Comparison of ENCODE assay signal across 19 cellular contexts in genomic region chr1:76300556-76300955, GRCh38.
A peak's percentile ranks its signal among the peaks of the same experiment; 100 is the strongest.
DNase-seq lines count a peak whose midpoint lies in the region; ATAC-seq and TF ChIP-seq lines count a peak whose summit lies in the region.
"Had no signal": no experiment of that assay in that cellular context is flagged by ENCODE, and none has a peak within 500 bp of the region (broad histone marks: within the 10 kb centered on the region; RNA-seq: fewer than 3 reads in every experiment).

No MANE protein-coding gene starts in this region.

- POLR2A ChIA-PET in CD8-positive, alpha-beta T cell (lab: Charles Lee), result no interaction called here

- no peak for DNase-seq in activated T-cell treated with anti-CD3 and anti-CD28 coated beads, Interleukin-2, amount 50 U/mL, for 72 hours
- no peak for DNase-seq in activated T-cell treated with anti-CD3 and anti-CD28 coated beads, Interleukin-2, amount 50 U/mL, for 1 hour
- no peak for DNase-seq in CD8-positive, alpha-beta T cell
- DNase-seq in NCI-H82 (lab: John Stamatoyannopoulos, UW), result peak; percentile 72
- no peak for DNase-seq in NCI-H2029 (lab: John Stamatoyannopoulos, UW)
- DNase-seq in left ventricle myocardium inferior, result no peak
- DNase-seq: DMS 273 treated with DMSO at 0.1 percent for 48 hours; DND-41; H7; KG1; NCI-H1417 treated with DMSO at 0.1 percent for 48 hours; NCI-H187 treated with DMSO at 0.1 percent for 48 hours; NCI-H446 treated with DMSO at 0.1 percent for 48 hours; NCI-H69; NK-92 treated with Interleukin-12 subunit alpha and Interleukin-12 subunit beta, amount 100 ng/mL, for 24 hours; Right ventricle myocardium superior had no signal

- no peaks in the 10 kb centered on the region for H3K27me3 ChIP-seq in CD8-positive, alpha-beta T cell (ENCODE audit: insufficient read depth, low read length)
- H3K27me3 ChIP-seq in parathyroid adenoma (ENCODE audit: control insufficient read depth, insufficient read depth, low read length) (no peaks in the 10 kb centered on the region), left ventricle myocardium inferior (ENCODE audit: low read depth) (no peaks in the 10 kb centered on the region)
- H3K27me3 ChIP-seq: BLaER1 had no signal

- no peak overlapping the region for H3K9ac ChIP-seq in parathyroid adenoma
- H3K9ac ChIP-seq: BLaER1 had no signal

- H3K4me2 ChIP-seq in parathyroid adenoma (ENCODE audit: low read length), result no peak overlapping the region
- H3K4me2 ChIP-seq: BLaER1 had no signal

- H3K79me2 ChIP-seq in parathyroid adenoma, result no peaks in the 10 kb centered on the region

- H3K4me3 Mint-ChIP-seq in activated T-cell treated with anti-CD3 and anti-CD28 coated beads, Interleukin-2, amount 50 U/mL, for 72 hours, result peak overlapping the region; percentile 5 to 13
- H3K4me3 Mint-ChIP-seq in CD8-positive, alpha-beta T cell, result no peak overlapping the region

- intact Hi-C loops in CD8-positive, alpha-beta T cell (cut with DNase I, micrococcal nuclease), result no loop called here
- intact Hi-C loops in left ventricle myocardium inferior (cut with micrococcal nuclease), result no loop called here

- no peak overlapping the region for H2AFZ ChIP-seq in parathyroid adenoma

- no peak for TF ChIP-seq CTCF in CD8-positive, alpha-beta T cell (IDR thresholded peaks at IDR 0.05)
- TF ChIP-seq CTCF in parathyroid adenoma (IDR thresholded peaks at IDR 0.05) (no peak), left ventricle myocardium inferior (IDR thresholded peaks at IDR 0.05; ENCODE audit: borderline replicate concordance) (no peak)

- no peaks in the 10 kb centered on the region for H3K36me3 Mint-ChIP-seq in activated T-cell treated with anti-CD3 and anti-CD28 coated beads, Interleukin-2, amount 50 U/mL, for 72 hours (ENCODE audit: insufficient read depth in 2 of 2)
- no peaks in the 10 kb centered on the region for H3K36me3 Mint-ChIP-seq in CD8-positive, alpha-beta T cell

- no peak overlapping the region for H3K27ac ChIP-seq in CD8-positive, alpha-beta T cell (ENCODE audit: low read depth, low read length)
- H3K27ac ChIP-seq in parathyroid adenoma (peak overlapping the region; percentile 80), left ventricle myocardium inferior (replicated peaks) (no peak overlapping the region)
- H3K27ac ChIP-seq: BLaER1 had no signal

- H3K4me1 ChIP-seq in CD8-positive, alpha-beta T cell (ENCODE audit: insufficient read depth, low read length), result peaks cover 8% of the 10 kb centered on the region
- peaks cover 31% of the 10 kb centered on the region for H3K4me1 ChIP-seq in parathyroid adenoma
- no peaks in the 10 kb centered on the region for H3K4me1 ChIP-seq in left ventricle myocardium inferior

- H3K4me3 ChIP-seq in CD8-positive, alpha-beta T cell (ENCODE audit: low read depth, low read length), result no peak overlapping the region
- no peak overlapping the region for H3K4me3 ChIP-seq in parathyroid adenoma (ENCODE audit: low read depth, low read length)
- H3K4me3 ChIP-seq in left ventricle myocardium inferior, result no peak overlapping the region
- H3K4me3 ChIP-seq: BLaER1 had no signal

- H3K9me3 ChIP-seq in CD8-positive, alpha-beta T cell (ENCODE audit: low read length), result no peaks in the 10 kb centered on the region
- H3K9me3 ChIP-seq in parathyroid adenoma (ENCODE audit: control insufficient read depth, low read length), result no peaks in the 10 kb centered on the region
- H3K9me3 ChIP-seq in left ventricle myocardium inferior (replicated peaks), result no peaks in the 10 kb centered on the region
- H3K9me3 ChIP-seq: BLaER1 had no signal

- ATAC-seq in activated T-cell treated with anti-CD3 and anti-CD28 coated beads, Interleukin-2, amount 50 U/mL, for 72 hours (replicated peaks in 1 of 2), result no peak
- peak; percentile 29 for ATAC-seq in CD8-positive, alpha-beta T cell
- ATAC-seq: HepG2 had no signal

- H3K9me3 Mint-ChIP-seq in activated T-cell treated with anti-CD3 and anti-CD28 coated beads, Interleukin-2, amount 50 U/mL, for 72 hours, result peaks cover 0 to 2% of the 10 kb centered on the region in 2 donors
- no peaks in the 10 kb centered on the region for H3K9me3 Mint-ChIP-seq in CD8-positive, alpha-beta T cell

- H3K36me3 ChIP-seq in CD8-positive, alpha-beta T cell (ENCODE audit: insufficient read depth, low read length), result no peaks in the 10 kb centered on the region
- H3K36me3 ChIP-seq in parathyroid adenoma (ENCODE audit: control insufficient read depth, insufficient read depth, low read length), result no peaks in the 10 kb centered on the region
- no peaks in the 10 kb centered on the region for H3K36me3 ChIP-seq in left ventricle myocardium inferior
- H3K36me3 ChIP-seq: BLaER1 had no signal

- no peaks in the 10 kb centered on the region for H3K27me3 Mint-ChIP-seq in activated T-cell treated with anti-CD3 and anti-CD28 coated beads, Interleukin-2, amount 50 U/mL, for 72 hours (ENCODE audit: low read depth)
- no peaks in the 10 kb centered on the region for H3K27me3 Mint-ChIP-seq in CD8-positive, alpha-beta T cell (ENCODE audit: low read depth)

- CTCF ChIA-PET in CD8-positive, alpha-beta T cell (lab: Charles Lee), result interaction anchor here (2.5 kb wide), 1 partner anchor 146 kb away, joined by 11 read pairs; no protein-coding TSS in a partner anchor

- peaks cover 34% of the 10 kb centered on the region for H3K4me1 Mint-ChIP-seq in activated T-cell treated with anti-CD3 and anti-CD28 coated beads, Interleukin-2, amount 50 U/mL, for 72 hours (ENCODE audit: low read depth)
- peaks cover 16% of the 10 kb centered on the region for H3K4me1 Mint-ChIP-seq in CD8-positive, alpha-beta T cell (ENCODE audit: low read depth)

- no peak overlapping the region for H3K27ac Mint-ChIP-seq in activated T-cell treated with anti-CD3 and anti-CD28 coated beads, Interleukin-2, amount 50 U/mL, for 72 hours
- peak overlapping the region; percentile 37 for H3K27ac Mint-ChIP-seq in CD8-positive, alpha-beta T cell
